Comparison of ENCODE assay signal across 26 cellular contexts in genomic region chr19:31389874-31390273, GRCh38. TPM values are rescaled to one million over a fixed set of nuclear protein-coding genes. Genes with fewer than 3 reads are reported as not detected.
DNase-seq lines count a peak whose midpoint lies in the region; ATAC-seq lines count a peak whose summit lies in the region.
"Had no signal": no experiment of that assay in that cellular context is flagged by ENCODE, and none has a peak within 500 bp of the region (broad histone marks: within the 10 kb centered on the region; RNA-seq: fewer than 3 reads in every experiment).

No MANE protein-coding gene starts in this region.

- intact Hi-C loops in posterior vena cava (cut with DNase I): no loop called here

- H3K14ac ChIP-seq in mesenchymal stem cell (ENCODE audit: low read length in 2 of 2): peak overlapping the region in 1 of 2 experiments; percentile 20

- H3K27me3 ChIP-seq in mesenchymal stem cell (ENCODE audit: control insufficient read depth in 1 of 2, insufficient read depth in 1 of 2, low read length in 2 of 2): peaks cover 5 to 6% of the 10 kb centered on the region in 2 experiments
- H3K27me3 ChIP-seq: BE2C, BLaER1 had no signal

- no peak overlapping the region for H3K9ac ChIP-seq in mesenchymal stem cell (ENCODE audit: low read length)
- H3K9ac ChIP-seq: BLaER1 had no signal

- no peak overlapping the region for H3K18ac ChIP-seq in mesenchymal stem cell (ENCODE audit: low read depth in 1 of 2, low read length in 2 of 2)

- no peaks in the 10 kb centered on the region for H3K36me3 ChIP-seq in mesenchymal stem cell (ENCODE audit: control insufficient read depth in 1 of 2, insufficient read depth in 2 of 2, low read depth in 1 of 2, low read length in 2 of 2)
- H3K36me3 ChIP-seq: BE2C, BLaER1 had no signal

- H3K9me3 ChIP-seq in mesenchymal stem cell (ENCODE audit: control insufficient read depth, low read length): no peaks in the 10 kb centered on the region
- H3K9me3 ChIP-seq: BE2C, BLaER1 had no signal

- no peak overlapping the region for H3K4me2 ChIP-seq in mesenchymal stem cell (ENCODE audit: low read length, poor library complexity, severe bottlenecking)
- H3K4me2 ChIP-seq: BLaER1 had no signal

- H2BK120ac ChIP-seq in mesenchymal stem cell (ENCODE audit: low read depth, low read length): no peak overlapping the region

- no peak overlapping the region for H2BK5ac ChIP-seq in mesenchymal stem cell (ENCODE audit: low read depth, low read length, poor library complexity, severe bottlenecking)

- no peak overlapping the region for H3K27ac ChIP-seq in mesenchymal stem cell (ENCODE audit: low read length, poor library complexity, severe bottlenecking)
- H3K27ac ChIP-seq: BLaER1 had no signal

- ATAC-seq in HG03045 (IDR thresholded peaks at IDR 0.05; ENCODE audit: unreplicated experiment): no peak
- ATAC-seq: GM12878 had no signal

- H2AFZ ChIP-seq in mesenchymal stem cell (ENCODE audit: low read depth, low read length): no peak overlapping the region

- H3K4me1 ChIP-seq in mesenchymal stem cell (ENCODE audit: control insufficient read depth, insufficient read depth, low read depth, low read length): no peaks in the 10 kb centered on the region
- H3K4me1 ChIP-seq: BE2C had no signal

- H3K4ac ChIP-seq in mesenchymal stem cell (ENCODE audit: low read depth in 1 of 2, low read length in 2 of 2): no peak overlapping the region

- H2BK12ac ChIP-seq in mesenchymal stem cell (ENCODE audit: low read length in 2 of 2): no peak overlapping the region

- no peak overlapping the region for H4K8ac ChIP-seq in mesenchymal stem cell (ENCODE audit: low read length)

- H3K79me1 ChIP-seq in mesenchymal stem cell (replicated peaks; ENCODE audit: low read length, poor library complexity, severe bottlenecking): no peaks in the 10 kb centered on the region

- DNase-seq in UCSD-AML1 (lab: John Stamatoyannopoulos, UW; ENCODE audit: unreplicated experiment) (peak; percentile 24), mesenchymal stem cell (no peak), posterior vena cava (ENCODE audit: low spot score) (peak; percentile 72), hippocampal formation (lab: John Stamatoyannopoulos, UW) (no peak), AG20443 (ENCODE audit: low spot score) (no peak)
- DNase-seq in stimulated activated CD4-positive, alpha-beta T cell treated with anti-CD3 and anti-CD28 coated beads, Interleukin-4, amount 100 ng/mL, for 24 hours: no peak
- DNase-seq: 8988T; ACHN; AML-193; BE2C; C1 segment of cervical spinal cord; CD4-positive, alpha-beta memory T cell; CD4-positive, CD25-positive, alpha-beta regulatory T cell; CD8-positive, alpha-beta memory T cell; COR-L47; DMS 273 treated with DMSO at 0.1 percent for 48 hours; DMS153; DMS53; DMS79; DND-41; EL; GDM1 had no signal

- no peak overlapping the region for H2AK5ac ChIP-seq in mesenchymal stem cell (ENCODE audit: low read length, severe bottlenecking)

- WGBS in mesenchymal stem cell: 94% methylated on average over 5 of the region's 5 CpGs

- H2BK15ac ChIP-seq in mesenchymal stem cell (ENCODE audit: low read depth, poor library complexity, severe bottlenecking): no peak overlapping the region

- H4K91ac ChIP-seq in mesenchymal stem cell (ENCODE audit: low read length): peak overlapping the region; percentile 15

- no peak overlapping the region for H3K4me3 ChIP-seq in mesenchymal stem cell (ENCODE audit: insufficient read depth in 1 of 2, low read depth in 1 of 2, low read length in 2 of 2)
- H3K4me3 ChIP-seq: BLaER1, GM12878 had no signal

- H3K23ac ChIP-seq in mesenchymal stem cell (ENCODE audit: low read length in 2 of 2): no peak overlapping the region

RNA-seq across cellular contexts. Expression of gene TSHZ3, which starts 40.6 kb away (rescaled TPM):
- polyA plus RNA-seq in mesenchymal stem cell (2013, experiment 1 of 2): 28.5 TPM
- polyA plus RNA-seq in mesenchymal stem cell (2013, experiment 2 of 2): 27.9 TPM
- 10 to 100 TPM; 30.8 to 32.1 TPM for total RNA-seq in posterior vena cava
- total RNA-seq: G401 had no signal
- polyA plus RNA-seq: GM12878 had no signal

Comparison
In these comparisons a context has a peak if more than half of its experiments do, and no peak if none do; other contexts are left out.
1. DNase-seq: peak in UCSD-AML1 (single experiment) and posterior vena cava (single experiment); none in mesenchymal stem cell (single experiment), hippocampal formation (0 of 2), stimulated activated CD4-positive, alpha-beta T cell treated with anti-CD3 and anti-CD28 coated beads, Interleukin-4, amount 100 ng/mL, for 24 hours (single experiment) and AG20443 (single experiment).